Comparison of ENCODE assay signal across 22 cellular contexts in the genomic region with DNA sequence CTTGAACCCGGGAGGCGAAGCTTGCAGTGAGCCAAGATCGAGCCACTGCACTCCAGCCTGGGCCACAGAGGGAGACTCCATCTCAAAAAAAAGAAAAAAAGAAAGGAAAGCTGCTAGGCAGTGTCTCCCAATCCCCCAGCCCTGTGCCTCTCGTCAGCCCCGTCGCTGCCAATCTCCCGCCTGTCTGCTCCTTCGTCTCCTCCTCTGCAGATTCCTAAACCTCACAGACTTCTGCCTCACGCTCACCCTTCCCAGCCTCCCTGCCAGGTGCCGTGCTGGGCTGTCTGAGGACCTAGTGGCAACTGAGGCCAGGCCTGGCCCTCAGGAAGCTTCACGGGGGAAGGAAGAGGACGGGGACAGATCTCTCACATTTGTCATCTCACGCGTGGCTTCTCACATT. TPM values are rescaled to one million over a fixed set of nuclear protein-coding genes. Genes with fewer than 3 reads are reported as not detected.
"Had no signal": no experiment of that assay in that cellular context is flagged by ENCODE, and none has a peak within 500 bp of the region (broad histone marks: within the 10 kb centered on the region; RNA-seq: fewer than 3 reads in every experiment).

No MANE protein-coding gene starts in this region.

- H3K9me3 Mint-ChIP-seq: activated CD4-positive, alpha-beta memory T cell treated with anti-CD3 and anti-CD28 coated beads for 36 hours; activated CD4-positive, alpha-beta T cell treated with anti-CD3 and anti-CD28 coated beads, Interleukin-2, amount 10 ng/mL, durations not matched to agents 7 days and 5 days; activated naive CD4-positive, alpha-beta T cell treated with anti-CD3 and anti-CD28 coated beads, Interleukin-2, amount 50 U/mL, for 72 hours; activated naive CD8-positive, alpha-beta T cell treated with anti-CD3 and anti-CD28 coated beads, Interleukin-2, amount 50 U/mL, for 24 hours; activated T-cell treated with anti-CD3 and anti-CD28 coated beads, Interleukin-2, amount 50 U/mL, for 4 hours; T-helper 1 cell treated with Interleukin-12 subunit alpha and Interleukin-12 subunit beta and Interleukin-4 antibody, amounts not matched to agents 30 μg/mL and 1 μg/mL, for 36 hours had no signal

- DNase-seq: activated CD4-positive, alpha-beta memory T cell treated with anti-CD3 and anti-CD28 coated beads for 36 hours; activated CD4-positive, alpha-beta T cell treated with anti-CD3 and anti-CD28 coated beads, Interleukin-2, amount 10 ng/mL, durations not matched to agents 7 days and 5 days; activated CD4-positive, CD25-positive, alpha-beta regulatory T cell; activated CD8-positive, alpha-beta memory T cell treated with anti-CD3 and anti-CD28 coated beads for 24 hours; activated effector memory CD4-positive, alpha-beta T cell treated with anti-CD3 and anti-CD28 coated beads, Interleukin-2, amount 50 U/mL, for 16 hours; activated naive CD4-positive, alpha-beta T cell treated with Interleukin-2 at 50 U/mL for 16 hours; activated naive CD8-positive, alpha-beta T cell treated with anti-CD3 and anti-CD28 coated beads, Interleukin-2, amount 50 U/mL, for 24 hours; activated T-cell treated with anti-CD3 and anti-CD28 coated beads, Interleukin-2, amount 50 U/mL, for 4 hours; amniotic stem cell; Kasumi-1; NCI-H1048; NCI-H1930; NCI-H2171; NCI-H345; NCI-H510A; Peyer's patch; SHP77 treated with DMSO at 0.1 percent for 48 hours; T-helper 9 cell had no signal

- H3K4me3 Mint-ChIP-seq: activated CD4-positive, alpha-beta memory T cell treated with anti-CD3 and anti-CD28 coated beads for 36 hours; activated CD4-positive, alpha-beta T cell treated with anti-CD3 and anti-CD28 coated beads, Interleukin-2, amount 10 ng/mL, durations not matched to agents 7 days and 5 days; activated naive CD8-positive, alpha-beta T cell treated with anti-CD3 and anti-CD28 coated beads, Interleukin-2, amount 50 U/mL, for 24 hours; activated T-cell treated with anti-CD3 and anti-CD28 coated beads, Interleukin-2, amount 50 U/mL, for 4 hours; T-helper 1 cell treated with Interleukin-12 subunit alpha and Interleukin-12 subunit beta and Interleukin-4 antibody, amounts not matched to agents 30 μg/mL and 1 μg/mL, for 36 hours had no signal

- H3K9me3 ChIP-seq: Peyer's patch had no signal

- H3K4me1 Mint-ChIP-seq: activated CD4-positive, alpha-beta T cell treated with anti-CD3 and anti-CD28 coated beads, Interleukin-2, amount 10 ng/mL, durations not matched to agents 7 days and 5 days; activated naive CD8-positive, alpha-beta T cell treated with anti-CD3 and anti-CD28 coated beads, Interleukin-2, amount 50 U/mL, for 24 hours had no signal

- H3K4me1 ChIP-seq: Peyer's patch had no signal

- H3K27ac ChIP-seq: Peyer's patch had no signal

- H3K4me3 ChIP-seq: K562, Peyer's patch had no signal

- H3K27me3 ChIP-seq: Peyer's patch had no signal

- H3K27me3 Mint-ChIP-seq: activated CD4-positive, alpha-beta memory T cell treated with anti-CD3 and anti-CD28 coated beads for 36 hours; activated CD4-positive, alpha-beta T cell treated with anti-CD3 and anti-CD28 coated beads, Interleukin-2, amount 10 ng/mL, durations not matched to agents 7 days and 5 days; activated naive CD8-positive, alpha-beta T cell treated with anti-CD3 and anti-CD28 coated beads, Interleukin-2, amount 50 U/mL, for 24 hours had no signal

- H3K27ac Mint-ChIP-seq: activated CD4-positive, alpha-beta memory T cell treated with anti-CD3 and anti-CD28 coated beads for 36 hours; activated CD4-positive, alpha-beta T cell treated with anti-CD3 and anti-CD28 coated beads, Interleukin-2, amount 10 ng/mL, durations not matched to agents 7 days and 5 days; activated naive CD4-positive, alpha-beta T cell treated with anti-CD3 and anti-CD28 coated beads, Interleukin-2, amount 50 U/mL, for 72 hours; activated naive CD8-positive, alpha-beta T cell treated with anti-CD3 and anti-CD28 coated beads, Interleukin-2, amount 50 U/mL, for 24 hours; T-helper 1 cell treated with Interleukin-12 subunit alpha and Interleukin-12 subunit beta and Interleukin-4 antibody, amounts not matched to agents 30 μg/mL and 1 μg/mL, for 36 hours had no signal

- ATAC-seq: activated naive CD4-positive, alpha-beta T cell treated with anti-CD3 and anti-CD28 coated beads, Interleukin-2, amount 50 U/mL, for 72 hours; activated naive CD8-positive, alpha-beta T cell treated with anti-CD3 and anti-CD28 coated beads, Interleukin-2, amount 50 U/mL, for 24 hours; activated T-cell treated with anti-CD3 and anti-CD28 coated beads, Interleukin-2, amount 50 U/mL, for 4 hours had no signal

RNA-seq across cellular contexts. Expression of a gene that starts 21.5 kb away (rescaled TPM):
- total RNA-seq: Peyer's patch had no signal

RNA-seq across cellular contexts. Expression of a gene that starts 53.7 kb away (rescaled TPM):
- total RNA-seq: activated CD4-positive, alpha-beta T cell treated with anti-CD3 and anti-CD28 coated beads, Interleukin-2, amount 10 ng/mL, durations not matched to agents 7 days and 5 days; SK-MEL-5 had no signal
